In genomic region chr17:63350364-63350763, GRCh38 we compare ENCODE assay signal across 24 cellular contexts.
DNase-seq lines count a peak whose midpoint lies in the region; ATAC-seq, FAIRE-seq and TF ChIP-seq lines count a peak whose summit lies in the region.
"Had no signal": no experiment of that assay in that cellular context is flagged by ENCODE, and none has a peak within 500 bp of the region (broad histone marks: within the 10 kb centered on the region; RNA-seq: fewer than 3 reads in every experiment).

No MANE protein-coding gene starts in this region.

- H3K23ac ChIP-seq in mesenchymal stem cell (ENCODE audit: low read length in 2 of 2), result no peak overlapping the region

- H3K79me2 ChIP-seq in astrocyte (ENCODE audit: insufficient read depth, low read length), result no peaks in the 10 kb centered on the region

- H2BK5ac ChIP-seq in mesenchymal stem cell (ENCODE audit: low read depth, low read length, poor library complexity, severe bottlenecking), result no peak overlapping the region

- no peak overlapping the region for H2BK12ac ChIP-seq in mesenchymal stem cell (ENCODE audit: low read length in 2 of 2)

- no peaks in the 10 kb centered on the region for H3K9me3 Mint-ChIP-seq in HFFc6
- H3K9me3 Mint-ChIP-seq in astrocyte (ENCODE audit: unreplicated experiment), result no peaks in the 10 kb centered on the region
- no peaks in the 10 kb centered on the region for H3K9me3 Mint-ChIP-seq in progenitor cell of endocrine pancreas (ENCODE audit: low read depth)
- no peaks in the 10 kb centered on the region for H3K9me3 Mint-ChIP-seq in activated naive CD8-positive, alpha-beta T cell treated with anti-CD3 and anti-CD28 coated beads, Interleukin-2, amount 50 U/mL, for 24 hours
- H3K9me3 Mint-ChIP-seq: CD8-positive, alpha-beta memory T cell; GM23338; H9 had no signal

- H3K4me1 ChIP-seq in astrocyte (ENCODE audit: insufficient read depth, low read length), result peaks cover 11% of the 10 kb centered on the region
- H3K4me1 ChIP-seq in mesenchymal stem cell (ENCODE audit: control insufficient read depth, insufficient read depth, low read depth, low read length), result no peaks in the 10 kb centered on the region

- H3K79me1 ChIP-seq in mesenchymal stem cell (replicated peaks; ENCODE audit: low read length, poor library complexity, severe bottlenecking), result peaks cover 15% of the 10 kb centered on the region

- H2AFZ ChIP-seq in astrocyte (ENCODE audit: low read depth, low read length) (no peak overlapping the region), mesenchymal stem cell (ENCODE audit: low read depth, low read length) (no peak overlapping the region)
- H2AFZ ChIP-seq: GM23338 had no signal

- no peak overlapping the region for H3K4ac ChIP-seq in mesenchymal stem cell (ENCODE audit: low read depth in 1 of 2, low read length in 2 of 2)

- 99% methylated on average over 4 of the region's 4 CpGs for WGBS in mesenchymal stem cell

- FAIRE-seq in astrocyte (lab: Jason Lieb, UNC), result peak; percentile 63
- FAIRE-seq: GM18507 had no signal

- peak overlapping the region; percentile 49 for H3K27ac ChIP-seq in astrocyte (ENCODE audit: low read depth, low read length)
- H3K27ac ChIP-seq in mesenchymal stem cell (ENCODE audit: low read length, poor library complexity, severe bottlenecking), result no peak overlapping the region
- H3K27ac ChIP-seq: C4-2B, KMS-11, SJSA1 had no signal

- no peaks in the 10 kb centered on the region for H4K20me1 ChIP-seq in astrocyte (ENCODE audit: insufficient read depth, low read length)

- H3K9ac ChIP-seq in astrocyte (ENCODE audit: low read length), result peak overlapping the region; percentile 36
- peak overlapping the region; percentile 33 for H3K9ac ChIP-seq in mesenchymal stem cell (ENCODE audit: low read length)
- H3K9ac ChIP-seq: KMS-11 had no signal

- H4K8ac ChIP-seq in mesenchymal stem cell (ENCODE audit: low read length), result no peak overlapping the region

- no peaks in the 10 kb centered on the region for H3K27me3 ChIP-seq in astrocyte (ENCODE audit: insufficient read depth, low read length)
- no peaks in the 10 kb centered on the region for H3K27me3 ChIP-seq in mesenchymal stem cell (ENCODE audit: control insufficient read depth in 1 of 2, insufficient read depth in 1 of 2, low read length in 2 of 2)
- H3K27me3 ChIP-seq: SJSA1 had no signal

- no peak for ATAC-seq in GM19397 (IDR thresholded peaks at IDR 0.05; ENCODE audit: unreplicated experiment)
- ATAC-seq in activated naive CD8-positive, alpha-beta T cell treated with anti-CD3 and anti-CD28 coated beads, Interleukin-2, amount 50 U/mL, for 24 hours, result no peak
- ATAC-seq: GM23338 had no signal

- no peak overlapping the region for H3K18ac ChIP-seq in mesenchymal stem cell (ENCODE audit: low read depth in 1 of 2, low read length in 2 of 2)

- peak overlapping the region; percentile 58 for H3K4me2 ChIP-seq in astrocyte (ENCODE audit: low read length)
- H3K4me2 ChIP-seq in mesenchymal stem cell (ENCODE audit: low read length, poor library complexity, severe bottlenecking), result no peak overlapping the region
- H3K4me2 ChIP-seq: GM23338, KMS-11 had no signal

- peaks cover 65% of the 10 kb centered on the region for H3K36me3 Mint-ChIP-seq in HFFc6 (ENCODE audit: low read depth)
- peaks cover 4% of the 10 kb centered on the region for H3K36me3 Mint-ChIP-seq in astrocyte (ENCODE audit: low read depth, unreplicated experiment)
- no peaks in the 10 kb centered on the region for H3K36me3 Mint-ChIP-seq in progenitor cell of endocrine pancreas (ENCODE audit: insufficient read depth)
- H3K36me3 Mint-ChIP-seq in activated naive CD8-positive, alpha-beta T cell treated with anti-CD3 and anti-CD28 coated beads, Interleukin-2, amount 50 U/mL, for 24 hours (ENCODE audit: low read depth), result peaks cover 2% of the 10 kb centered on the region
- H3K36me3 Mint-ChIP-seq: IgD-negative memory B cell had no signal

- peaks cover 8% of the 10 kb centered on the region; the same call in 1 of the 2 replicates for H3K27me3 Mint-ChIP-seq in HFFc6 (ENCODE audit: insufficient read depth)
- H3K27me3 Mint-ChIP-seq in astrocyte (ENCODE audit: low read depth, unreplicated experiment), result no peaks in the 10 kb centered on the region
- no peaks in the 10 kb centered on the region for H3K27me3 Mint-ChIP-seq in progenitor cell of endocrine pancreas
- H3K27me3 Mint-ChIP-seq in activated naive CD8-positive, alpha-beta T cell treated with anti-CD3 and anti-CD28 coated beads, Interleukin-2, amount 50 U/mL, for 24 hours, result no peaks in the 10 kb centered on the region
- H3K27me3 Mint-ChIP-seq: B cell, IgD-negative memory B cell had no signal

- TF ChIP-seq CTCF in HFFc6 (IDR thresholded peaks at IDR 0.05), result no peak
- TF ChIP-seq CTCF in astrocyte (IDR thresholded peaks at IDR 0.05; ENCODE audit: insufficient read depth, low read depth, low read length), result no peak
- TF ChIP-seq CTCF in progenitor cell of endocrine pancreas (IDR thresholded peaks at IDR 0.05; ENCODE audit: unreplicated experiment), result no peak

- H2BK15ac ChIP-seq in mesenchymal stem cell (ENCODE audit: low read depth, poor library complexity, severe bottlenecking), result no peak overlapping the region

- H2BK120ac ChIP-seq in mesenchymal stem cell (ENCODE audit: low read depth, low read length), result no peak overlapping the region

- no peak overlapping the region for H3K4me3 ChIP-seq in astrocyte (ENCODE audit: insufficient read depth, low read depth, low read length)
- no peak overlapping the region for H3K4me3 ChIP-seq in mesenchymal stem cell (ENCODE audit: insufficient read depth in 1 of 2, low read depth in 1 of 2, low read length in 2 of 2)
- H3K4me3 ChIP-seq: GM23338, SJSA1 had no signal

- DNase-seq in HFFc6 (no peak), astrocyte (ENCODE audit: low read depth) (no peak), mesenchymal stem cell (no peak), progenitor cell of endocrine pancreas (ENCODE audit: low spot score, unreplicated experiment) (no peak), DMS53 (lab: John Stamatoyannopoulos, UW) (no peak)
- no peak for DNase-seq in activated naive CD8-positive, alpha-beta T cell treated with anti-CD3 and anti-CD28 coated beads, Interleukin-2, amount 50 U/mL, for 24 hours
- DNase-seq: CD8-positive, alpha-beta memory T cell; DMS 273 treated with DMSO at 0.1 percent for 48 hours; DND-41; H9; MM.1S; NCI-H2029 treated with DMSO at 0.1 percent for 48 hours; NCI-H2227 treated with DMSO at 0.1 percent for 48 hours; NCI-H526 treated with DMSO at 0.1 percent for 48 hours; Right ventricle myocardium superior; RPMI8226 had no signal

- H3K27ac Mint-ChIP-seq in HFFc6 (peak overlapping the region; percentile 89), astrocyte (ENCODE audit: unreplicated experiment) (no peak overlapping the region), progenitor cell of endocrine pancreas (peak overlapping the region; percentile 5)
- H3K27ac Mint-ChIP-seq in activated naive CD8-positive, alpha-beta T cell treated with anti-CD3 and anti-CD28 coated beads, Interleukin-2, amount 50 U/mL, for 24 hours, result no peak overlapping the region
- H3K27ac Mint-ChIP-seq: B cell; CD8-positive, alpha-beta memory T cell; GM23338; H9; IgD-negative memory B cell had no signal

- peak overlapping the region; percentile 44 for H3K4me3 Mint-ChIP-seq in HFFc6
- no peak overlapping the region for H3K4me3 Mint-ChIP-seq in astrocyte (ENCODE audit: unreplicated experiment)
- peak overlapping the region; percentile 9 for H3K4me3 Mint-ChIP-seq in progenitor cell of endocrine pancreas (ENCODE audit: low read depth)
- H3K4me3 Mint-ChIP-seq in activated naive CD8-positive, alpha-beta T cell treated with anti-CD3 and anti-CD28 coated beads, Interleukin-2, amount 50 U/mL, for 24 hours, result no peak overlapping the region
- H3K4me3 Mint-ChIP-seq: B cell; CD8-positive, alpha-beta memory T cell; GM23338; H9; IgD-negative memory B cell had no signal

- H3K4me1 Mint-ChIP-seq in HFFc6 (ENCODE audit: low read depth), result peaks cover 100% of the 10 kb centered on the region
- no peaks in the 10 kb centered on the region for H3K4me1 Mint-ChIP-seq in astrocyte (ENCODE audit: low read depth, unreplicated experiment)
- H3K4me1 Mint-ChIP-seq in progenitor cell of endocrine pancreas (ENCODE audit: low read depth), result peaks cover 15% of the 10 kb centered on the region
- H3K4me1 Mint-ChIP-seq in activated naive CD8-positive, alpha-beta T cell treated with anti-CD3 and anti-CD28 coated beads, Interleukin-2, amount 50 U/mL, for 24 hours, result no peaks in the 10 kb centered on the region
- H3K4me1 Mint-ChIP-seq: B cell; CD8-positive, alpha-beta memory T cell; IgD-negative memory B cell had no signal

- H3K9me3 ChIP-seq in astrocyte (ENCODE audit: insufficient read depth, low read depth, low read length), result no peaks in the 10 kb centered on the region
- no peaks in the 10 kb centered on the region for H3K9me3 ChIP-seq in mesenchymal stem cell (ENCODE audit: control insufficient read depth, low read length)
- H3K9me3 ChIP-seq: SJSA1 had no signal

- peak overlapping the region; percentile 88 for H2AK5ac ChIP-seq in mesenchymal stem cell (ENCODE audit: low read length, severe bottlenecking)

- no peak overlapping the region for H3K14ac ChIP-seq in mesenchymal stem cell (ENCODE audit: low read length in 2 of 2)

- H4K91ac ChIP-seq in mesenchymal stem cell (ENCODE audit: low read length), result no peak overlapping the region

- H3K36me3 ChIP-seq in astrocyte (ENCODE audit: insufficient read depth, low read length) (no peaks in the 10 kb centered on the region), mesenchymal stem cell (ENCODE audit: control insufficient read depth in 1 of 2, insufficient read depth in 2 of 2, low read depth in 1 of 2, low read length in 2 of 2) (peaks cover 5 to 35% of the 10 kb centered on the region in 2 experiments)

Comparison
In these comparisons a context has a peak if more than half of its experiments do, and no peak if none do; other contexts are left out.
1. H3K27ac Mint-ChIP-seq: peak in HFFc6 (single experiment) and progenitor cell of endocrine pancreas (single experiment); none in astrocyte (single experiment) and activated naive CD8-positive, alpha-beta T cell treated with anti-CD3 and anti-CD28 coated beads, Interleukin-2, amount 50 U/mL, for 24 hours (single experiment).
2. H3K4me3 Mint-ChIP-seq: peak in HFFc6 (single experiment) and progenitor cell of endocrine pancreas (single experiment); none in astrocyte (single experiment) and activated naive CD8-positive, alpha-beta T cell treated with anti-CD3 and anti-CD28 coated beads, Interleukin-2, amount 50 U/mL, for 24 hours (single experiment).